In the genomic region with DNA sequence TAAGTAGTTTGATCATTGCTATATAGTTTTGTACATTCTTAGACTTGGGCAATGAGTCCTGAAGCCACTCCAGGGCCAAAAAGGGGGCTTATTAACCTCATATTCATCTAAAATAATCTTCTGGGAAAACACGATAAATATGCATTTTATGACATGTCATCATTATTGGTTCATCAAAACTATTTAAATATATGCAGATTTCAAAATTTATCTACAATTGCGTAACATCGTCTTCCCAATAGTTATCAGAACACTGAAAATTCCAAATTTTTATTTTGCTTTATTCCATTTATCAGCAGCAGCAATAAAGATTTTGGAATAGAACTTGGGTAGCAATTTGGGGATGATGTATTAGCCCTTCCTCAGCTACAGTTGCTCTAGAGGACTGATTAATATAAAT, we compare ENCODE assay signal across 24 cellular contexts.
"Had no signal": no experiment of that assay in that cellular context is flagged by ENCODE, and none has a peak within 500 bp of the region (broad histone marks: within the 10 kb centered on the region; RNA-seq: fewer than 3 reads in every experiment).

No MANE protein-coding gene starts in this region.

- ATAC-seq: foreskin keratinocyte, gastrocnemius medialis, heart right ventricle, left cardiac atrium, left lung, left ventricle myocardium superior, lower lobe of right lung, mucosa of descending colon had no signal

- H3K4me3 ChIP-seq: coronary artery, dorsolateral prefrontal cortex, esophagus muscularis mucosa, gastrocnemius medialis, heart right ventricle, left lung, lower lobe of right lung, mucosa of descending colon had no signal

- H3K36me3 ChIP-seq: esophagus muscularis mucosa, gastrocnemius medialis, heart right ventricle, left lung, lower lobe of right lung had no signal

- FAIRE-seq: colon, endothelial cell of umbilical vein, islet of Langerhans, keratinocyte had no signal

- H3K27ac ChIP-seq: coronary artery, dorsolateral prefrontal cortex, esophagus muscularis mucosa, foreskin keratinocyte, gastrocnemius medialis, heart right ventricle, left lung, lower lobe of right lung had no signal

- DNase-seq: dermis blood vessel endothelial cell; dorsolateral prefrontal cortex; effector CD4-positive, alpha-beta T cell; effector memory CD4-positive, alpha-beta T cell; foreskin keratinocyte; gastrocnemius medialis; glutamatergic neuron; head of caudate nucleus; heart right ventricle; hippocampal formation; immature natural killer cell; left cardiac atrium; left lung; left ventricle myocardium superior; lower lobe of right lung; mesenchymal stem cell; mucosa of descending colon; naive B cell had no signal

- H3K9me3 ChIP-seq: esophagus muscularis mucosa, gastrocnemius medialis, left lung, lower lobe of right lung, mucosa of descending colon had no signal

- H3K4me1 ChIP-seq: foreskin keratinocyte, gastrocnemius medialis, heart right ventricle, left lung, lower lobe of right lung had no signal

- H3K27me3 ChIP-seq: dorsolateral prefrontal cortex, esophagus muscularis mucosa, foreskin keratinocyte, gastrocnemius medialis, heart right ventricle, left lung had no signal
